ENCODE assay signal across 8 cellular contexts in genomic region chr17:27295945-27296344, GRCh38. TPM values are rescaled to one million over a fixed set of nuclear protein-coding genes. Genes with fewer than 3 reads are reported as not detected.
DNase-seq lines count a peak whose midpoint lies in the region; TF ChIP-seq lines count a peak whose summit lies in the region.

No MANE protein-coding gene starts in this region.

- H3K4me1 ChIP-seq in endodermal cell (ENCODE audit: control insufficient read depth, insufficient read depth, low read length): peaks cover 4% of the 10 kb centered on the region
- H3K4me1 ChIP-seq in ovary (ENCODE audit: insufficient read depth): peaks cover 17% of the 10 kb centered on the region

- H3K4me1 Mint-ChIP-seq in endodermal cell: peaks cover 29% of the 10 kb centered on the region

- H3K9me3 ChIP-seq in endodermal cell (ENCODE audit: control insufficient read depth, low read length) (no peaks in the 10 kb centered on the region), ovary (no peaks in the 10 kb centered on the region)

- peak overlapping the region; percentile 100 for H3K4me3 Mint-ChIP-seq in endodermal cell

- H3K36me3 Mint-ChIP-seq in endodermal cell (ENCODE audit: low read depth): peaks cover 13% of the 10 kb centered on the region

- H3K27ac Mint-ChIP-seq in endodermal cell: no peak overlapping the region

- H3K4me3 ChIP-seq in endodermal cell (ENCODE audit: low read length): peak overlapping the region; percentile 99
- peak overlapping the region; percentile 93 for H3K4me3 ChIP-seq in ovary

- no peak for TF ChIP-seq POLR2A in ovary (IDR thresholded peaks at IDR 0.05)

- intact Hi-C loops in ovary (cut with DNase I): loop anchor here in 1 of 4 donors (10.0 kb wide), 1 partner anchor 51 kb away; no protein-coding TSS in a partner anchor

- H3K36me3 ChIP-seq in endodermal cell (ENCODE audit: control insufficient read depth, insufficient read depth, low read length) (peaks cover 18% of the 10 kb centered on the region), ovary (no peaks in the 10 kb centered on the region)

- H3K27ac ChIP-seq in endodermal cell (ENCODE audit: low read depth, low read length) (no peak overlapping the region), ovary (peak overlapping the region; percentile 49 to 100)

- peak overlapping the region; percentile 93 for H3K9ac ChIP-seq in endodermal cell (ENCODE audit: extremely low read depth, low read length, poor library complexity, severe bottlenecking)

- no peaks in the 10 kb centered on the region for H3K27me3 Mint-ChIP-seq in endodermal cell (ENCODE audit: insufficient read depth)

- TF ChIP-seq EP300 in ovary (IDR thresholded peaks at IDR 0.05): no peak

- peak; percentile 1 for DNase-seq in COLO668 (lab: John Stamatoyannopoulos, UW; ENCODE audit: unreplicated experiment)
- DNase-seq in OCI-M1 (lab: John Stamatoyannopoulos, UW): peak; percentile 52
- DNase-seq in endodermal cell: no peak
- no peak for DNase-seq in ovary
- no peak for DNase-seq in hypothalamus (lab: John Stamatoyannopoulos, UW)
- no peak for DNase-seq in HPDE6-E6E7 (ENCODE audit: extremely low spot score)
- DNase-seq in NCI-H2029 (lab: John Stamatoyannopoulos, UW): no peak
- no peak for DNase-seq in NAMALWA (ENCODE audit: low spot score)

- H3K27me3 ChIP-seq in endodermal cell (ENCODE audit: control insufficient read depth, insufficient read depth, low read length, poor library complexity, severe bottlenecking): no peaks in the 10 kb centered on the region
- H3K27me3 ChIP-seq in ovary: no peaks in the 10 kb centered on the region

- TF ChIP-seq CTCF in endodermal cell (conservative IDR thresholded peaks at IDR 0.05): no peak
- TF ChIP-seq CTCF in ovary (IDR thresholded peaks at IDR 0.05): no peak

- WGBS in endodermal cell (ENCODE audit: insufficient coverage in 1 of 2, insufficient read length in 1 of 2), 2 experiments: 20 to 86% methylated on average over 1 to 9 of the region's 10 CpGs
- WGBS in ovary, 3 donors: 4 to 10% (median 7%) methylated on average over 10 of the region's 10 CpGs

- no peaks in the 10 kb centered on the region for H3K9me3 Mint-ChIP-seq in endodermal cell

RNA-seq across cellular contexts. Expression of gene WSB1, which starts 2.0 kb away (rescaled TPM):
- total RNA-seq in endodermal cell (100 to 1,000 TPM; 236 to 270 TPM), ovary (100 to 1,000 TPM; 135 to 214 (median 172) TPM)
- polyA plus RNA-seq in endodermal cell (2013, experiment 1 of 2): 364 TPM
- 298 TPM for polyA plus RNA-seq in endodermal cell (2013, experiment 2 of 2)
- 100 to 1,000 TPM in 1 of 2 donors, 10 to 100 TPM in 1; 88.9 to 136 TPM for polyA plus RNA-seq in ovary

Comparison
In these comparisons a context has a peak if more than half of its experiments do, and no peak if none do; other contexts are left out.
1. DNase-seq: peak in COLO668 (single experiment) and OCI-M1 (single experiment); none in endodermal cell (single experiment), ovary (0 of 5), hypothalamus (0 of 51), HPDE6-E6E7 (single experiment), NCI-H2029 (single experiment) and NAMALWA (single experiment).